17 cellular contexts compared by ENCODE assay signal in the genomic region with DNA sequence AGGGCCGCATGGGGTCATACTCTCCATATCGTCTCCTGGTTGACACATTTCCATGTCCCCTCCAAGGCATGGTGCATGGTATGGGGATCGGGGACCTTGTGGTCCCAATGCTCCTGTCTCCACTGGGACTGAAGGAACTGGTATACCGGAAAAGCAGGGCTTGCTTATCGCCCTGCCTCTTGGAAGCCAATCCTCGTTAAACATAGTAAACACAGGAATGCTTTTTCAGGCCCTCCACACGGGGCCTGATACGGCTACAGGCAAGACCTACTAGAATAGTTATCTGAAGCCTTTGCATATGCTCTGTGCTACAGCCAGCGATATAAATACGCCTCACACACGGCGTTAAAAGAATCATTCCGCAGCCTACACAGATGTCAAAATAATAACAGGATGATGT.
DNase-seq lines count a peak whose midpoint lies in the region; ATAC-seq and TF ChIP-seq lines count a peak whose summit lies in the region.
"Had no signal": no experiment of that assay in that cellular context is flagged by ENCODE, and none has a peak within 500 bp of the region (broad histone marks: within the 10 kb centered on the region; RNA-seq: fewer than 3 reads in every experiment).

No MANE protein-coding gene starts in this region.

- H3K4me3 ChIP-seq in GM23338: no peak overlapping the region

- peaks cover 47% of the 10 kb centered on the region for H3K79me2 ChIP-seq in GM23338 (replicated peaks; ENCODE audit: insufficient read depth)

- 0 out of 2 replicates have a peak overlapping the region, but pooled peaks have one; percentile 14 for H3K4me2 ChIP-seq in GM23338

- H3K4me3 Mint-ChIP-seq in GM23338: no peak overlapping the region
- no peak overlapping the region for H3K4me3 Mint-ChIP-seq in mesothelial cell of epicardium
- H3K4me3 Mint-ChIP-seq: CD14-positive monocyte; CD8-positive, alpha-beta T cell had no signal

- H3K4me1 Mint-ChIP-seq in GM23338 (peaks cover 31% of the 10 kb centered on the region), mesothelial cell of epicardium (no peaks in the 10 kb centered on the region)
- H3K4me1 Mint-ChIP-seq: CD14-positive monocyte had no signal

- ATAC-seq in GM23338 (peak; percentile 44), HG02970 (IDR thresholded peaks at IDR 0.05; ENCODE audit: low FRiP score, unreplicated experiment) (no peak)
- ATAC-seq: CD8-positive, alpha-beta T cell; HepG2 had no signal

- H4K20me1 ChIP-seq in GM23338 (replicated peaks; ENCODE audit: insufficient read depth): no peaks in the 10 kb centered on the region; the same call in none of the 2 replicates

- 0 out of 3 replicates have a peak, but pooled peaks cover 3% of the 10 kb centered on the region for H3K9me3 Mint-ChIP-seq in GM23338
- H3K9me3 Mint-ChIP-seq in mesothelial cell of epicardium: no peaks in the 10 kb centered on the region

- H3K27ac ChIP-seq in GM23338 (ENCODE audit: low read depth) (peak overlapping the region; percentile 51), caudate nucleus (ENCODE audit: low read depth, low read length) (peak overlapping the region; percentile 36)

- H3F3A ChIP-seq in GM23338 (replicated peaks; ENCODE audit: low read depth): no peaks in the 10 kb centered on the region; the same call in 1 of the 2 replicates

- H3K27ac Mint-ChIP-seq in GM23338: no peak overlapping the region; the same call in 1 of the 2 replicates
- H3K27ac Mint-ChIP-seq in mesothelial cell of epicardium: no peak overlapping the region
- H3K27ac Mint-ChIP-seq: CD8-positive, alpha-beta T cell had no signal

- H3K27me3 Mint-ChIP-seq in GM23338 (ENCODE audit: insufficient read depth, low read depth, poor library complexity) (no peaks in the 10 kb centered on the region), mesothelial cell of epicardium (ENCODE audit: low read depth) (no peaks in the 10 kb centered on the region)

- TF ChIP-seq CTCF in GM23338 (conservative IDR thresholded peaks at IDR 0.05; ENCODE audit: low read depth in 2 of 2) (no peak), mesothelial cell of epicardium (IDR thresholded peaks at IDR 0.05; ENCODE audit: unreplicated experiment) (no peak)

- peaks cover 29% of the 10 kb centered on the region for H3K4me1 ChIP-seq in GM23338 (ENCODE audit: insufficient read depth)
- H3K4me1 ChIP-seq: BE2C had no signal

- no peaks in the 10 kb centered on the region for H3K9me2 ChIP-seq in GM23338 (ENCODE audit: insufficient read depth)

- no peaks in the 10 kb centered on the region for H3K36me3 ChIP-seq in GM23338 (ENCODE audit: insufficient read depth)
- H3K36me3 ChIP-seq: BE2C had no signal

- H3K27me3 ChIP-seq in GM23338 (ENCODE audit: insufficient read depth): no peaks in the 10 kb centered on the region
- H3K27me3 ChIP-seq: BE2C had no signal

- DNase-seq in GM23338 (ENCODE audit: low spot score) (no peak), caudate nucleus (lab: John Stamatoyannopoulos, UW) (peak in 2 of 61 donors; percentile 6 to 12), islet precursor cell (peak; percentile 67), superior temporal gyrus (ENCODE audit: extremely low spot score) (peak; percentile 30), mesothelial cell of epicardium (ENCODE audit: low spot score in 2 of 2, unreplicated experiment in 2 of 2) (no peak)
- no peak for DNase-seq in activated CD4-positive, CD25-positive, alpha-beta regulatory T cell (lab: John Stamatoyannopoulos, UW)
- DNase-seq: BE2C; CD8-positive, alpha-beta T cell; COR-L47; DMS153; DMS79 treated with DMSO at 0.1 percent for 48 hours; EL; GDM1; H7 had no signal

- H2AFZ ChIP-seq in GM23338: no peak overlapping the region

- H3K36me3 Mint-ChIP-seq in GM23338 (ENCODE audit: low read depth) (peaks cover 12% of the 10 kb centered on the region), mesothelial cell of epicardium (no peaks in the 10 kb centered on the region)
- H3K36me3 Mint-ChIP-seq: CD14-positive monocyte; CD8-positive, alpha-beta T cell had no signal

TF ChIP-seq in GM23338, 12 proteins besides CTCF, POLR2A, EP300 and RAD21 (continues in another document):
- no peak for TF ChIP-seq CREB1 (CRISPR knock-in tag; IDR thresholded peaks at IDR 0.05; ENCODE audit: low read depth)
- TF ChIP-seq EZH2phosphoT487 (IDR thresholded peaks at IDR 0.05; ENCODE audit: unreplicated experiment): no peak
- no peak for TF ChIP-seq STAT1 (IDR thresholded peaks at IDR 0.05; ENCODE audit: unreplicated experiment)
- TF ChIP-seq, protein P1, sequence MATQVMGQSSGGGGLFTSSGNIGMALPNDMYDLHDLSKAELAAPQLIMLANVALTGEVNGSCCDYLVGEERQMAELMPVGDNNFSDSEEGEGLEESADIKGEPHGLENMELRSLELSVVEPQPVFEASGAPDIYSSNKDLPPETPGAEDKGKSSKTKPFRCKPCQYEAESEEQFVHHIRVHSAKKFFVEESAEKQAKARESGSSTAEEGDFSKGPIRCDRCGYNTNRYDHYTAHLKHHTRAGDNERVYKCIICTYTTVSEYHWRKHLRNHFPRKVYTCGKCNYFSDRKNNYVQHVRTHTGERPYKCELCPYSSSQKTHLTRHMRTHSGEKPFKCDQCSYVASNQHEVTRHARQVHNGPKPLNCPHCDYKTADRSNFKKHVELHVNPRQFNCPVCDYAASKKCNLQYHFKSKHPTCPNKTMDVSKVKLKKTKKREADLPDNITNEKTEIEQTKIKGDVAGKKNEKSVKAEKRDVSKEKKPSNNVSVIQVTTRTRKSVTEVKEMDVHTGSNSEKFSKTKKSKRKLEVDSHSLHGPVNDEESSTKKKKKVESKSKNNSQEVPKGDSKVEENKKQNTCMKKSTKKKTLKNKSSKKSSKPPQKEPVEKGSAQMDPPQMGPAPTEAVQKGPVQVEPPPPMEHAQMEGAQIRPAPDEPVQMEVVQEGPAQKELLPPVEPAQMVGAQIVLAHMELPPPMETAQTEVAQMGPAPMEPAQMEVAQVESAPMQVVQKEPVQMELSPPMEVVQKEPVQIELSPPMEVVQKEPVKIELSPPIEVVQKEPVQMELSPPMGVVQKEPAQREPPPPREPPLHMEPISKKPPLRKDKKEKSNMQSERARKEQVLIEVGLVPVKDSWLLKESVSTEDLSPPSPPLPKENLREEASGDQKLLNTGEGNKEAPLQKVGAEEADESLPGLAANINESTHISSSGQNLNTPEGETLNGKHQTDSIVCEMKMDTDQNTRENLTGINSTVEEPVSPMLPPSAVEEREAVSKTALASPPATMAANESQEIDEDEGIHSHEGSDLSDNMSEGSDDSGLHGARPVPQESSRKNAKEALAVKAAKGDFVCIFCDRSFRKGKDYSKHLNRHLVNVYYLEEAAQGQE (IDR thresholded peaks at IDR 0.05; ENCODE audit: unreplicated experiment): no peak
- TF ChIP-seq ZNF114 (CRISPR knock-in tag; IDR thresholded peaks at IDR 0.05): no peak
- TF ChIP-seq, protein P2, sequence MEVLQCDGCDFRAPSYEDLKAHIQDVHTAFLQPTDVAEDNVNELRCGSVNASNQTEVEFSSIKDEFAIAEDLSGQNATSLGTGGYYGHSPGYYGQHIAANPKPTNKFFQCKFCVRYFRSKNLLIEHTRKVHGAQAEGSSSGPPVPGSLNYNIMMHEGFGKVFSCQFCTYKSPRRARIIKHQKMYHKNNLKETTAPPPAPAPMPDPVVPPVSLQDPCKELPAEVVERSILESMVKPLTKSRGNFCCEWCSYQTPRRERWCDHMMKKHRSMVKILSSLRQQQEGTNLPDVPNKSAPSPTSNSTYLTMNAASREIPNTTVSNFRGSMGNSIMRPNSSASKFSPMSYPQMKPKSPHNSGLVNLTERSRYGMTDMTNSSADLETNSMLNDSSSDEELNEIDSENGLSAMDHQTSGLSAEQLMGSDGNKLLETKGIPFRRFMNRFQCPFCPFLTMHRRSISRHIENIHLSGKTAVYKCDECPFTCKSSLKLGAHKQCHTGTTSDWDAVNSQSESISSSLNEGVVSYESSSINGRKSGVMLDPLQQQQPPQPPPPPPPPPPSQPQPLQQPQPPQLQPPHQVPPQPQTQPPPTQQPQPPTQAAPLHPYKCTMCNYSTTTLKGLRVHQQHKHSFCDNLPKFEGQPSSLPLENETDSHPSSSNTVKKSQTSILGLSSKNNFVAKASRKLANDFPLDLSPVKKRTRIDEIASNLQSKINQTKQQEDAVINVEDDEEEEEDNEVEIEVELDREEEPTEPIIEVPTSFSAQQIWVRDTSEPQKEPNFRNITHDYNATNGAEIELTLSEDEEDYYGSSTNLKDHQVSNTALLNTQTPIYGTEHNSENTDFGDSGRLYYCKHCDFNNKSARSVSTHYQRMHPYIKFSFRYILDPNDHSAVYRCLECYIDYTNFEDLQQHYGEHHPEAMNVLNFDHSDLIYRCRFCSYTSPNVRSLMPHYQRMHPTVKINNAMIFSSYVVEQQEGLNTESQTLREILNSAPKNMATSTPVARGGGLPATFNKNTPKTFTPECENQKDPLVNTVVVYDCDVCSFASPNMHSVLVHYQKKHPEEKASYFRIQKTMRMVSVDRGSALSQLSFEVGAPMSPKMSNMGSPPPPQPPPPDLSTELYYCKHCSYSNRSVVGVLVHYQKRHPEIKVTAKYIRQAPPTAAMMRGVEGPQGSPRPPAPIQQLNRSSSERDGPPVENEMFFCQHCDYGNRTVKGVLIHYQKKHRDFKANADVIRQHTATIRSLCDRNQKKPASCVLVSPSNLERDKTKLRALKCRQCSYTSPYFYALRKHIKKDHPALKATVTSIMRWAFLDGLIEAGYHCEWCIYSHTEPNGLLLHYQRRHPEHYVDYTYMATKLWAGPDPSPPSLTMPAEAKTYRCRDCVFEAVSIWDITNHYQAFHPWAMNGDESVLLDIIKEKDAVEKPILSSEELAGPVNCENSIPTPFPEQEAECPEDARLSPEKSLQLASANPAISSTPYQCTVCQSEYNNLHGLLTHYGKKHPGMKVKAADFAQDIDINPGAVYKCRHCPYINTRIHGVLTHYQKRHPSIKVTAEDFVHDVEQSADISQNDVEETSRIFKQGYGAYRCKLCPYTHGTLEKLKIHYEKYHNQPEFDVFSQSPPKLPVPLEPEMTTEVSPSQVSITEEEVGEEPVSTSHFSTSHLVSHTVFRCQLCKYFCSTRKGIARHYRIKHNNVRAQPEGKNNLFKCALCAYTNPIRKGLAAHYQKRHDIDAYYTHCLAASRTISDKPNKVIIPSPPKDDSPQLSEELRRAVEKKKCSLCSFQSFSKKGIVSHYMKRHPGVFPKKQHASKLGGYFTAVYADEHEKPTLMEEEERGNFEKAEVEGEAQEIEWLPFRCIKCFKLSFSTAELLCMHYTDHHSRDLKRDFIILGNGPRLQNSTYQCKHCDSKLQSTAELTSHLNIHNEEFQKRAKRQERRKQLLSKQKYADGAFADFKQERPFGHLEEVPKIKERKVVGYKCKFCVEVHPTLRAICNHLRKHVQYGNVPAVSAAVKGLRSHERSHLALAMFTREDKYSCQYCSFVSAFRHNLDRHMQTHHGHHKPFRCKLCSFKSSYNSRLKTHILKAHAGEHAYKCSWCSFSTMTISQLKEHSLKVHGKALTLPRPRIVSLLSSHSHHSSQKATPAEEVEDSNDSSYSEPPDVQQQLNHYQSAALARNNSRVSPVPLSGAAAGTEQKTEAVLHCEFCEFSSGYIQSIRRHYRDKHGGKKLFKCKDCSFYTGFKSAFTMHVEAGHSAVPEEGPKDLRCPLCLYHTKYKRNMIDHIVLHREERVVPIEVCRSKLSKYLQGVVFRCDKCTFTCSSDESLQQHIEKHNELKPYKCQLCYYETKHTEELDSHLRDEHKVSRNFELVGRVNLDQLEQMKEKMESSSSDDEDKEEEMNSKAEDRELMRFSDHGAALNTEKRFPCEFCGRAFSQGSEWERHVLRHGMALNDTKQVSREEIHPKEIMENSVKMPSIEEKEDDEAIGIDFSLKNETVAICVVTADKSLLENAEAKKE (CRISPR knock-in tag; IDR thresholded peaks at IDR 0.05): no peak

Comparison
In these comparisons a context has a peak if more than half of its experiments do, and no peak if none do; other contexts are left out.
1. DNase-seq: peak in islet precursor cell (single experiment) and superior temporal gyrus (single experiment); none in GM23338 (single experiment), mesothelial cell of epicardium (0 of 2) and activated CD4-positive, CD25-positive, alpha-beta regulatory T cell (0 of 4).